ENCODE assay signal across 8 cellular contexts in the genomic region with DNA sequence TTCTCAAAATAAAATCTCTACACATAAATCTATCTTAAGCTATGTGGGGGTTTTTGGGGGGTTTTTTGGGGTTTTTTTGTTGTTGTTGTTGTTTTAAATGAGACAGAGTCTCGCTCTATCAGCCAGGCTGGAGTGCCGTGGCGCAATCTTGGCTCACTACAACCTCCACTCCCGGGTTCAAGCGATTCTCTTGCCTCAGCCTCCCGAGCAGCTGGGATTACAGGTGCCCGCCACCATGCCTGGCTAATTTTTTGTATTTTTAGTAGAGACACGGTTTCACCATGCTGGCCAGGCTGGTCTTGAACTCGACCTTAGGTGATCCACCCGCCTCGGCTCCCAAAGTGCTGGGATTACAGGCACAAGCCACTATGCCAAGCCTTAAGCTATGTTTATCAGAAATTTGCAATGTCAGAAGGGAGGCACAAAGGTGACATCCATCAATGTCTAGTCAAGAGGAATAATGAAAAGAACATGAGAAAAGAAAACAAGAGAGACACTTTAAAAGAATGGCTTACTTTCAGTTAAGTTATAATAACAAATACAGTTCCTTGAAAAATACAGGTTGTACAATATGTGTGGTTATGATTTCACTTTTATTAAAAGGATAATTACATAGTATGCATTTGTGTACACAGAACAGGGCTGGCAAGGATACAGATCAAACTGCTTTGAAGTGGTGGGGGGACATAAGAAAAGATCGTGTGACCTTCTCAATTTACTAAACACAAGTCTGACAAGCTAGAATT. TPM values are rescaled to one million over a fixed set of nuclear protein-coding genes. Genes with fewer than 3 reads are reported as not detected.
DNase-seq lines count a peak whose midpoint lies in the region; ATAC-seq and TF ChIP-seq lines count a peak whose summit lies in the region.

No MANE protein-coding gene starts in this region.

- H3K9me3 ChIP-seq in ascending aorta (no peaks in the 10 kb centered on the region), neutrophil (no peaks in the 10 kb centered on the region)

- H3K9ac ChIP-seq in KMS-11 = peak overlapping the region; percentile 29; the same call in 1 of the 2 replicates

- no peaks in the 10 kb centered on the region for H3K27me3 Mint-ChIP-seq in Calu3 (ENCODE audit: unreplicated experiment)

- DNase-seq in Calu3 (no peak), ascending aorta (ENCODE audit: low spot score in 2 of 2) (no peak), hypothalamus (lab: John Stamatoyannopoulos, UW) (no peak), A172 (ENCODE audit: low spot score) (no peak)

- no TSS peak for BruUV-seq in Calu3 (replicated peaks; lab: Mats Ljungman, UMichigan)

- no peak overlapping the region for H3K4me3 ChIP-seq in KMS-11 (IDR thresholded peaks at IDR 0.05; ENCODE audit: insufficient read depth, low read depth, low read length)
- H3K4me3 ChIP-seq in ascending aorta = peak overlapping the region; percentile 26 to 48
- H3K4me3 ChIP-seq in neutrophil (ENCODE audit: low read depth in 1 of 2, low read length in 1 of 2) = no peak overlapping the region

- H3K4me3 Mint-ChIP-seq in Calu3 (ENCODE audit: low read depth, unreplicated experiment) = no peak overlapping the region

- H3K4me2 ChIP-seq in KMS-11 = peak overlapping the region; percentile 66

- no peaks in the 10 kb centered on the region for H3K9me3 Mint-ChIP-seq in Calu3 (ENCODE audit: low read depth, unreplicated experiment)

- H3K79me2 ChIP-seq in KMS-11 (ENCODE audit: insufficient read depth, low read depth) = no peaks in the 10 kb centered on the region; the same call in 1 of the 2 replicates

- TF ChIP-seq CTCF in Calu3 (IDR thresholded peaks at IDR 0.05; ENCODE audit: unreplicated experiment) = no peak
- TF ChIP-seq CTCF in KMS-11 (conservative IDR thresholded peaks at IDR 0.05; ENCODE audit: low read depth, low read length) = no peak
- TF ChIP-seq CTCF in ascending aorta (IDR thresholded peaks at IDR 0.05) = no peak
- TF ChIP-seq CTCF in neutrophil (IDR thresholded peaks at IDR 0.05) = no peak

- no peaks in the 10 kb centered on the region for H3K36me3 Mint-ChIP-seq in Calu3 (ENCODE audit: insufficient read depth, unreplicated experiment)

- H2AFZ ChIP-seq in KMS-11 (ENCODE audit: low read depth) = no peak overlapping the region

- ATAC-seq in GM18520 (IDR thresholded peaks at IDR 0.05; ENCODE audit: unreplicated experiment) (no peak), HG03457 (IDR thresholded peaks at IDR 0.05; ENCODE audit: unreplicated experiment) (no peak)

- peak overlapping the region; percentile 44 for H3K27ac Mint-ChIP-seq in Calu3 (ENCODE audit: unreplicated experiment)

- no peaks in the 10 kb centered on the region for H3K36me3 ChIP-seq in KMS-11 (ENCODE audit: insufficient read depth)
- H3K36me3 ChIP-seq in ascending aorta = peaks cover 9 to 21% of the 10 kb centered on the region in 2 donors
- H3K36me3 ChIP-seq in neutrophil = peaks cover 6% of the 10 kb centered on the region

- intact Hi-C loops in Calu3 (cut with micrococcal nuclease; ENCODE audit: unreplicated experiment) (no loop called here), ascending aorta (cut with DNase I) (no loop called here)

- peaks cover 11% of the 10 kb centered on the region for H3K4me1 Mint-ChIP-seq in Calu3 (ENCODE audit: low read depth, unreplicated experiment)

- H4K20me1 ChIP-seq in KMS-11 (ENCODE audit: insufficient read depth) = no peaks in the 10 kb centered on the region

- CTCF ChIA-PET in Calu3 (lab: Charles Lee) = interaction anchor here (0.5 to 0.7 kb wide), 2 partner anchors 17 to 184 kb away, joined by 3 read pairs; no protein-coding TSS in a partner anchor

- peak overlapping the region; percentile 71 for H3K27ac ChIP-seq in KMS-11
- H3K27ac ChIP-seq in ascending aorta = peak overlapping the region; percentile 19 to 66
- peak overlapping the region; percentile 82 for H3K27ac ChIP-seq in neutrophil

- no peaks in the 10 kb centered on the region for H3K27me3 ChIP-seq in KMS-11 (ENCODE audit: insufficient read depth, low read depth)
- H3K27me3 ChIP-seq in ascending aorta = no peaks in the 10 kb centered on the region
- H3K27me3 ChIP-seq in neutrophil = no peaks in the 10 kb centered on the region

- peaks cover 25% of the 10 kb centered on the region for H3K4me1 ChIP-seq in KMS-11 (ENCODE audit: low read depth, poor library complexity, severe bottlenecking)
- H3K4me1 ChIP-seq in ascending aorta = peaks cover 5 to 8% of the 10 kb centered on the region in 2 donors
- peaks cover 4 to 20% of the 10 kb centered on the region in 2 experiments for H3K4me1 ChIP-seq in neutrophil (ENCODE audit: control insufficient read depth in 1 of 2, insufficient read depth in 1 of 2, low read depth in 1 of 2, low read length in 1 of 2)

RNA-seq across cellular contexts. Expression of a gene that starts 28.6 kb away (rescaled TPM):
- total RNA-seq in Calu3 (2022) = 13.2 and 14.8 TPM in 2 replicates
- total RNA-seq in ascending aorta = 32.8 TPM
- total RNA-seq in A172 (2014; rRNA removed; shearing (Covaris generic)) = 22.9 and 25.6 TPM in 2 replicates

Comparison
In these comparisons a context has a peak if more than half of its experiments do, and no peak if none do; other contexts are left out.
1. H3K4me3 ChIP-seq: peak in ascending aorta (2 of 2); none in KMS-11 (single experiment) and neutrophil (0 of 2).
2. Peak in every context shown above with its lines, with median percentiles within 50 percentile points of each other: H3K27ac ChIP-seq.